25 cellular contexts compared by ENCODE assay signal in the genomic region with DNA sequence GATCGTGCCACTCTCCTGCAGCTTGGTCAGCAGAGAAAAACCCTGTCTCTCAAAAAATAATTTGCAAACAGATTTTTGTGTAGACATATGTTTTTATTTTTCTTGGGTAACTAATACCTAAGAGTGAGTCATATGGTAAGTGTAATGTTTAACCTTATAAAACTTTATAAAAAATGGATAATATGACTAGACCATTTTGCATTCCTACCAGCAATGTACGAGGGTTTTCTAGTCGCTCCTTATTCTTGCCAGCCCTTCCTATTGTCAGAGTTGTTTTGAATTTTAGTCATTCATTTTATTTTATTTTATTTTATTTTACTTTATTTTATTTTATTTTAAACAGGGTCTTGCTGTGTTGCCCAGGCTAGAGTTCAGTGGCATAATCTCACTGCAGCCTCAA. TPM values are rescaled to one million over a fixed set of nuclear protein-coding genes. Genes with fewer than 3 reads are reported as not detected.
DNase-seq lines count a peak whose midpoint lies in the region; ATAC-seq, FAIRE-seq and TF ChIP-seq lines count a peak whose summit lies in the region.
"Had no signal": no experiment of that assay in that cellular context is flagged by ENCODE, and none has a peak within 500 bp of the region (broad histone marks: within the 10 kb centered on the region; RNA-seq: fewer than 3 reads in every experiment).

No MANE protein-coding gene starts in this region.

- peaks cover 18% of the 10 kb centered on the region for H3K79me2 ChIP-seq in PC-3 (ENCODE audit: low read length)

- H3K4me3 ChIP-seq in PC-3 (ENCODE audit: low read length) (no peak overlapping the region), fibroblast of mammary gland (ENCODE audit: control insufficient read depth, low read depth, low read length) (no peak overlapping the region)
- H3K4me3 ChIP-seq: Peyer's patch had no signal

- no peak overlapping the region for H3K4me2 ChIP-seq in PC-3 (ENCODE audit: low read length)

- TF ChIP-seq POLR2A in H54 (IDR thresholded peaks at IDR 0.05; ENCODE audit: low read depth, low read length) = no peak

- peak overlapping the region; percentile 30; the same call in 1 of the 2 replicates for H3K27ac ChIP-seq in PC-3 (ENCODE audit: low read length)
- H3K27ac ChIP-seq: Peyer's patch had no signal

- H3K36me3 ChIP-seq in PC-3 (ENCODE audit: low read depth, low read length) = no peaks in the 10 kb centered on the region
- H3K36me3 ChIP-seq: Peyer's patch had no signal

- H4K20me1 ChIP-seq in PC-3 (ENCODE audit: low read length) = no peaks in the 10 kb centered on the region

- no TSS peak for BruUV-seq in PC-3 (replicated peaks; lab: Mats Ljungman, UMichigan)

- POLR2A ChIA-PET in PC-3 (lab: Charles Lee; ENCODE audit: unreplicated experiment) = no interaction called here

- no peaks in the 10 kb centered on the region for H3F3A ChIP-seq in PC-3 (ENCODE audit: low read length, unreplicated experiment)

- no peak for TF ChIP-seq CTCF in PC-3 (conservative IDR thresholded peaks at IDR 0.05; ENCODE audit: low read depth, low read length)
- no peak for TF ChIP-seq CTCF in fibroblast of mammary gland (conservative IDR thresholded peaks at IDR 0.05; ENCODE audit: control insufficient read depth, insufficient read depth, low read depth, low read length)

- CTCF ChIA-PET in PC-3 (lab: Charles Lee) = no interaction called here

- H2AFZ ChIP-seq in PC-3 (ENCODE audit: low read length) = no peak overlapping the region

- peak; percentile 48 for FAIRE-seq in H54 (lab: Jason Lieb, UNC)
- FAIRE-seq: GM18507 had no signal

- no peak overlapping the region for H3K9ac ChIP-seq in PC-3 (ENCODE audit: low read length)

- peak; percentile 86 for ATAC-seq in PC-3

- no peaks in the 10 kb centered on the region for H3K9me3 ChIP-seq in PC-3 (ENCODE audit: low read length)
- H3K9me3 ChIP-seq: Peyer's patch had no signal

- H3K9me2 ChIP-seq in PC-3 (replicated peaks; ENCODE audit: low read length) = no peaks in the 10 kb centered on the region

- H3K27me3 ChIP-seq in PC-3 (ENCODE audit: low read length) = no peaks in the 10 kb centered on the region
- H3K27me3 ChIP-seq: Peyer's patch had no signal

- H3K4me1 ChIP-seq in PC-3 (ENCODE audit: insufficient read depth, low read length) = peaks cover 3% of the 10 kb centered on the region; the same call in 1 of the 2 replicates
- H3K4me1 ChIP-seq: Peyer's patch had no signal

- intact Hi-C loops in PC-3 (cut with micrococcal nuclease) = no loop called here

- DNase-seq in NCI-H1694 treated with DMSO at 0.1 percent for 48 hours (lab: John Stamatoyannopoulos, UW) = peak; percentile 44
- DNase-seq in NCI-H1694 (lab: John Stamatoyannopoulos, UW) = no peak
- no peak for DNase-seq in H54 (ENCODE audit: insufficient read length, low spot score)
- DNase-seq in PC-3 = peak; percentile 4
- peak; percentile 22 for DNase-seq in fibroblast of mammary gland (ENCODE audit: low read depth)
- DNase-seq in islet precursor cell = no peak
- no peak for DNase-seq in activated CD4-positive, CD25-positive, alpha-beta regulatory T cell (lab: John Stamatoyannopoulos, UW)
- no peak for DNase-seq in nucleus accumbens (lab: John Stamatoyannopoulos, UW)
- DNase-seq: 8988T; AML-193; C1 segment of cervical spinal cord; CD8-positive, alpha-beta memory T cell; GDM1; Kasumi-1; MM.1S; NCI-H1105; NCI-H2227 treated with DMSO at 0.1 percent for 48 hours; NCI-H524; NCI-H774; NK-92 treated with Interleukin-12 subunit alpha and Interleukin-12 subunit beta, amount 100 ng/mL, for 24 hours; Peyer's patch; Right ventricle myocardium superior had no signal

RNA-seq across cellular contexts. Expression of gene RABGAP1, which starts 37.8 kb away (rescaled TPM):
- 12.7 and 16.5 TPM in 2 replicates for total RNA-seq in PC-3 (2014; rRNA removed)

RNA-seq across cellular contexts. Expression of gene ZBTB26, which starts 47.3 kb away (rescaled TPM):
- 1.5 and 1.6 TPM in 2 replicates for total RNA-seq in PC-3 (2014; rRNA removed)

RNA-seq across cellular contexts. Expression of gene GPR21, which starts 54.9 kb away (rescaled TPM):
- total RNA-seq in PC-3 (2014; rRNA removed) = 0.15 TPM in 1 of 2 replicates, not detected in the other
- total RNA-seq: Daoy, H4, Right ventricle myocardium superior had no signal

Comparison
In these comparisons a context has a peak if more than half of its experiments do, and no peak if none do; other contexts are left out.
1. DNase-seq: peak in NCI-H1694 treated with DMSO at 0.1 percent for 48 hours (single experiment), PC-3 (single experiment) and fibroblast of mammary gland (single experiment); none in NCI-H1694 (single experiment), H54 (single experiment), islet precursor cell (single experiment), activated CD4-positive, CD25-positive, alpha-beta regulatory T cell (0 of 4) and nucleus accumbens (0 of 56).